14 cellular contexts compared by ENCODE assay signal in the genomic region with DNA sequence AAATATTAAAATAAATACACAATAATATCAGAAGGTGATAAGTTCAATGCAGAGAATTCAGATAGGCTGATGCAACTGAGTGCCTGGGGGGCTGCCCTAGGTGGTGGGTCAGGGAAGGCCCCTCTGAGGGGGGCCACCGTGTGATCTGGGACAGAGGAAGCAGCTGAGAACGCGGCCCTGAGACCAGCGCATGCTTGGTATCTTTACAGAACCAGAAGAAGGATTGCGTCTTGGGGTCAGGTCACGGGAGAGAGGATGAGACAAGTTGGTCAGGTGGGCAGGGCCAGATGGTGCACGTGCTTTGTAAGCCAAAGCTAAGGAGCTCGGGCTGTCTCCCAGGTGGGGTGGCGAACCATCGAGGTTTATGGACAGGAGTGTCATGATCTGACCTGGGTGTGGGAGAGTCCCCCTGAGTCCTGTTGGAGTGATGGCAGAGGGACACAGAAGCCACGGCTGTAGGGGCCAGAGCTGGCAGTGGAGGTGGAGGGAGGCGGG.
DNase-seq lines count a peak whose midpoint lies in the region; ATAC-seq, FAIRE-seq and TF ChIP-seq lines count a peak whose summit lies in the region.
"Had no signal": no experiment of that assay in that cellular context is flagged by ENCODE, and none has a peak within 500 bp of the region (broad histone marks: within the 10 kb centered on the region; RNA-seq: fewer than 3 reads in every experiment).

No MANE protein-coding gene starts in this region.

- TF ChIP-seq RAD21 in GM12878 (IDR thresholded peaks at IDR 0.05; ENCODE audit: insufficient read depth, low read depth, low read length): no peak

- TF ChIP-seq EP300 in GM12878 (IDR thresholded peaks at IDR 0.05; ENCODE audit: borderline replicate concordance in 1 of 2, control insufficient read depth in 1 of 2, low read depth in 2 of 2, low read length in 2 of 2): no peak

- no peaks in the 10 kb centered on the region for H3K9me3 Mint-ChIP-seq in nephron progenitor cell
- H3K9me3 Mint-ChIP-seq: neural crest cell had no signal

- H3K36me3 Mint-ChIP-seq in nephron progenitor cell (ENCODE audit: low read depth): no peaks in the 10 kb centered on the region

- H3K4me3 ChIP-seq in HL-60 (replicated peaks; ENCODE audit: insufficient read depth, low read length) (no peak overlapping the region), GM12878 (no peak overlapping the region)
- H3K4me3 ChIP-seq: HAP-1, lung had no signal

- no peaks in the 10 kb centered on the region; the same call in 2 of the 3 replicates for H3K9me3 ChIP-seq in GM12878 (replicated peaks; ENCODE audit: control insufficient read depth, insufficient read depth, low read length)
- H3K9me3 ChIP-seq: HAP-1 had no signal

- H3K27ac Mint-ChIP-seq in nephron progenitor cell: no peak overlapping the region
- H3K27ac Mint-ChIP-seq: T-helper 17 cell had no signal

- no peak for TF ChIP-seq CTCF in HL-60 (IDR thresholded peaks at IDR 0.05; ENCODE audit: insufficient read depth, low read length)
- TF ChIP-seq CTCF in GM12878 (IDR thresholded peaks at IDR 0.05 in 2 of 3, conservative IDR thresholded peaks at IDR 0.05 in 1 of 3; ENCODE audit: control insufficient read depth in 2 of 3, extremely low read depth in 1 of 3, insufficient read depth in 1 of 3, low read depth in 3 of 3, low read length in 3 of 3): no peak
- no peak for TF ChIP-seq CTCF in nephron progenitor cell (IDR thresholded peaks at IDR 0.05)

- RAD21 ChIA-PET in GM12878 (lab: Charles Lee; ENCODE audit: unreplicated experiment): no interaction called here

- ATAC-seq in GM12878 (no peak), HG03442 (IDR thresholded peaks at IDR 0.05; ENCODE audit: unreplicated experiment) (no peak), HG02571 (IDR thresholded peaks at IDR 0.05; ENCODE audit: unreplicated experiment) (no peak)

- H3K27me3 Mint-ChIP-seq in nephron progenitor cell (ENCODE audit: low read depth, poor library complexity): peaks cover 54% of the 10 kb centered on the region

- in situ Hi-C loops in GM12878 (cut with MboI): no loop called here

- no peaks in the 10 kb centered on the region for H3K27me3 ChIP-seq in HL-60 (ENCODE audit: insufficient read depth, poor library complexity, severe bottlenecking)
- 0 out of 4 replicates have a peak, but pooled peaks cover 0 to 1% of the 10 kb centered on the region in 2 experiments for H3K27me3 ChIP-seq in GM12878 (replicated peaks in 1 of 2; ENCODE audit: control insufficient read depth in 2 of 2, insufficient read depth in 2 of 2, low read length in 1 of 2)

- CTCF ChIA-PET in GM12878 (lab: Yijun Ruan, JAX): interaction anchor here (0.7 to 3.5 kb wide), 15 partner anchors 8 to 677 kb away, joined by 3 to 18 read pairs (median 3); no protein-coding TSS in a partner anchor

- no peak overlapping the region for H3K9ac ChIP-seq in GM12878 (ENCODE audit: control insufficient read depth, insufficient read depth, low read length)

- POLR2A ChIA-PET in GM12878 (lab: Charles Lee): interaction anchor here (0.6 kb wide), 1 partner anchor 260 kb away, joined by 3 read pairs; no protein-coding TSS in a partner anchor

- H3K4me1 ChIP-seq in GM12878 (ENCODE audit: control insufficient read depth, insufficient read depth, low read length): peaks cover 14% of the 10 kb centered on the region

- TF ChIP-seq POLR2A in GM12878 (IDR thresholded peaks at IDR 0.05; ENCODE audit: low read depth, low read length): no peak

- peak overlapping the region; percentile 80; the same call in 1 of the 2 replicates for H3K4me2 ChIP-seq in GM12878 (ENCODE audit: control insufficient read depth, insufficient read depth)

- SMC1A ChIA-PET in GM12878 (lab: Charles Lee; ENCODE audit: uncharacterized antibody, unreplicated experiment): interaction anchor here (0.9 to 1.6 kb wide), 6 partner anchors 37 to 678 kb away, joined by 3 to 5 read pairs (median 4); no protein-coding TSS in a partner anchor

- H2AFZ ChIP-seq in GM12878 (ENCODE audit: control insufficient read depth, low read depth, low read length): no peak overlapping the region

- H3K4me3 Mint-ChIP-seq in nephron progenitor cell: peak overlapping the region; percentile 54
- H3K4me3 Mint-ChIP-seq: neural crest cell had no signal

- no peak overlapping the region for H3K27ac ChIP-seq in HL-60 (replicated peaks)
- no peak overlapping the region for H3K27ac ChIP-seq in GM12878 (ENCODE audit: control insufficient read depth, insufficient read depth)

- no TSS peak for BruUV-seq in GM12878 (replicated peaks; lab: Mats Ljungman, UMichigan)

- intact Hi-C loops in GM12878 (cut with micrococcal nuclease; ENCODE audit: unreplicated experiment): loop anchor here (1.0 to 5.0 kb wide), 4 partner anchors 97 to 676 kb away; a partner anchor contains a TSS

- H3K79me2 ChIP-seq in GM12878 (ENCODE audit: control insufficient read depth, insufficient read depth, low read length): no peaks in the 10 kb centered on the region

- DNase-seq in CMK (ENCODE audit: low read depth): peak; percentile 25
- peak; percentile 14 to 27 for DNase-seq in HL-60 (ENCODE audit: low read depth in 1 of 2, low spot score in 1 of 2)
- DNase-seq in GM12878 (ENCODE audit: low read depth, low spot score): no peak
- no peak for DNase-seq in nephron progenitor cell
- no peak for DNase-seq in HUDEP-2 (lab: John Stamatoyannopoulos, UW; ENCODE audit: unreplicated experiment in 76 of 76)
- DNase-seq in NK-92 treated with Interleukin-12 subunit alpha and Interleukin-12 subunit beta, amount 100 ng/mL, for 24 hours (lab: John Stamatoyannopoulos, UW): no peak

- FAIRE-seq in GM12878 (lab: Jason Lieb, UNC): no peak
- FAIRE-seq: colon, frontal cortex had no signal

- no peaks in the 10 kb centered on the region for H3K36me3 ChIP-seq in GM12878 (ENCODE audit: control insufficient read depth in 2 of 2, insufficient read depth in 2 of 2, low read length in 1 of 2)
- H3K36me3 ChIP-seq: HAP-1 had no signal

- WGBS in GM12878 (ENCODE audit: insufficient coverage, insufficient replicate concordance, low lambda C conversion rate, missing lambda C conversion rate): 42% methylated on average over 12 of the region's 12 CpGs

- peaks cover 57% of the 10 kb centered on the region for H3K4me1 Mint-ChIP-seq in nephron progenitor cell

- H4K20me1 ChIP-seq in GM12878 (ENCODE audit: control insufficient read depth, insufficient read depth): no peaks in the 10 kb centered on the region

TF ChIP-seq in GM12878, 131 proteins besides CTCF, POLR2A, EP300 and RAD21:
- TF ChIP-seq MYC (IDR thresholded peaks at IDR 0.05; ENCODE audit: insufficient read depth, insufficient read length, insufficient replicate concordance, low read length, severe bottlenecking) (no peak), MYB (IDR thresholded peaks at IDR 0.05; ENCODE audit: borderline replicate concordance, low read depth, low read length) (no peak), EZH2 (IDR thresholded peaks at IDR 0.05; ENCODE audit: borderline replicate concordance, control insufficient read depth, low read depth, low read length) (no peak), SMAD5 (IDR thresholded peaks at IDR 0.05; ENCODE audit: low read depth) (no peak), PAX5 (IDR thresholded peaks at IDR 0.05; ENCODE audit: borderline replicate concordance, low read depth, low read length) (no peak), ZSCAN29 (IDR thresholded peaks at IDR 0.05) (no peak)
- TF ChIP-seq, protein P1, sequence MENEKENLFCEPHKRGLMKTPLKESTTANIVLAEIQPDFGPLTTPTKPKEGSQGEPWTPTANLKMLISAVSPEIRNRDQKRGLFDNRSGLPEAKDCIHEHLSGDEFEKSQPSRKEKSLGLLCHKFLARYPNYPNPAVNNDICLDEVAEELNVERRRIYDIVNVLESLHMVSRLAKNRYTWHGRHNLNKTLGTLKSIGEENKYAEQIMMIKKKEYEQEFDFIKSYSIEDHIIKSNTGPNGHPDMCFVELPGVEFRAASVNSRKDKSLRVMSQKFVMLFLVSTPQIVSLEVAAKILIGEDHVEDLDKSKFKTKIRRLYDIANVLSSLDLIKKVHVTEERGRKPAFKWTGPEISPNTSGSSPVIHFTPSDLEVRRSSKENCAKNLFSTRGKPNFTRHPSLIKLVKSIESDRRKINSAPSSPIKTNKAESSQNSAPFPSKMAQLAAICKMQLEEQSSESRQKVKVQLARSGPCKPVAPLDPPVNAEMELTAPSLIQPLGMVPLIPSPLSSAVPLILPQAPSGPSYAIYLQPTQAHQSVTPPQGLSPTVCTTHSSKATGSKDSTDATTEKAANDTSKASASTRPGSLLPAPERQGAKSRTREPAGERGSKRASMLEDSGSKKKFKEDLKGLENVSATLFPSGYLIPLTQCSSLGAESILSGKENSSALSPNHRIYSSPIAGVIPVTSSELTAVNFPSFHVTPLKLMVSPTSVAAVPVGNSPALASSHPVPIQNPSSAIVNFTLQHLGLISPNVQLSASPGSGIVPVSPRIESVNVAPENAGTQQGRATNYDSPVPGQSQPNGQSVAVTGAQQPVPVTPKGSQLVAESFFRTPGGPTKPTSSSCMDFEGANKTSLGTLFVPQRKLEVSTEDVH (IDR thresholded peaks at IDR 0.05; ENCODE audit: low read depth, partially characterized antibody): no peak
TF ChIP-seq in GM12878: peak in this region for 0.

Comparison
In these comparisons a context has a peak if more than half of its experiments do, and no peak if none do; other contexts are left out.
1. DNase-seq: peak in CMK (single experiment) and HL-60 (2 of 2); none in GM12878 (single experiment), nephron progenitor cell (single experiment), HUDEP-2 (0 of 76) and NK-92 treated with Interleukin-12 subunit alpha and Interleukin-12 subunit beta, amount 100 ng/mL, for 24 hours (single experiment).